Comparison of ENCODE assay signal across 8 cellular contexts in the genomic region with DNA sequence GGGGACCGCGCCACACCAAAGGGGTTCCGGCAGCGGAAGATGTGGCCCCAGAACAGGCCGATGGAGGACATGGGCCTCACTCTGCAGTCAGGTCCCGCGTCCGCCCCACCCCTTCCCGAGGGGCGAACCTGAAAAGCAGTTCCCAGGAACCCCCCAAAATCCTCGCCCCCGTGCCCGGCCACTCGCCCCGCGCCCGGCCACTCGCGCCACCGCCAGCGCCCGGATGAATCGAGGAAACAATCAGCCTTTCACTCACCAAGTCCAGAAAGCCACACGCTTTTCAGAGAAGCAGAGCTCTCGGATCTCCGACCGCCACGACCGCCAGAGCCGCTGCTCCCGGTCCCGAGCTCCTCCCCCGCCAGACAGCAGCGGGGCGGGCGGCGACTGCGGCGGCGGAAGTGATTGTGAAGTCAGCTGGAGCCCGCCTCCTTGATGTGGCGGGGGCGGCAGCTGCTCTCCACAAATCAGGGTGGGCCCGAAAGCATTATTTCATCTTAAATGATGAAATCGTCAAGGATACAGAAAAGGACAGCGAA. TPM values are rescaled to one million over a fixed set of nuclear protein-coding genes. Genes with fewer than 3 reads are reported as not detected.
A peak's percentile ranks its signal among the peaks of the same experiment; 100 is the strongest.
DNase-seq lines count a peak whose midpoint lies in the region; ATAC-seq and TF ChIP-seq lines count a peak whose summit lies in the region.

A gene with protein sequence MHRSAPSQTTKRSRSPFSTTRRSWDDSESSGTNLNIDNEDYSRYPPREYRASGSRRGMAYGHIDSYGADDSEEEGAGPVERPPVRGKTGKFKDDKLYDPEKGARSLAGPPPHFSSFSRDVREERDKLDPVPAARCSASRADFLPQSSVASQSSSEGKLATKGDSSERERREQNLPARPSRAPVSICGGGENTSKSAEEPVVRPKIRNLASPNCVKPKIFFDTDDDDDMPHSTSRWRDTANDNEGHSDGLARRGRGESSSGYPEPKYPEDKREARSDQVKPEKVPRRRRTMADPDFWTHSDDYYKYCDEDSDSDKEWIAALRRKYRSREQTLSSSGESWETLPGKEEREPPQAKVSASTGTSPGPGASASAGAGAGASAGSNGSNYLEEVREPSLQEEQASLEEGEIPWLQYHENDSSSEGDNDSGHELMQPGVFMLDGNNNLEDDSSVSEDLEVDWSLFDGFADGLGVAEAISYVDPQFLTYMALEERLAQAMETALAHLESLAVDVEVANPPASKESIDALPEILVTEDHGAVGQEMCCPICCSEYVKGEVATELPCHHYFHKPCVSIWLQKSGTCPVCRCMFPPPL (minus strand): TSS at position 338 of the 536 bp plus-strand sequence. CDS start 2,380 bp downstream, outside the sequence.

- H3K4me3 ChIP-seq in SJSA1 (peak within 1 kb of the TSS; percentile 70), gastroesophageal sphincter (peak within 1 kb of the TSS; percentile 75 to 94), neutrophil (ENCODE audit: low read depth in 1 of 2, low read length in 1 of 2) (peak within 1 kb of the TSS; percentile 46 to 53)

- H3K9me3 Mint-ChIP-seq in activated naive CD4-positive, alpha-beta T cell treated with anti-CD3 and anti-CD28 coated beads, Interleukin-2, amount 10 ng/mL, durations not matched to agents 7 days and 5 days = no peaks in the 10 kb centered on the region

- CTCF ChIA-PET in activated naive CD4-positive, alpha-beta T cell treated with anti-CD3 and anti-CD28 coated beads, Interleukin-2, amount 10 ng/mL, durations not matched to agents 7 days and 5 days (lab: Charles Lee) = interaction anchor here (1.3 kb wide), 1 partner anchor 336 kb away, joined by 3 read pairs; a partner anchor contains a TSS

- DNase-seq in DMS79 treated with DMSO at 0.1 percent for 48 hours (lab: John Stamatoyannopoulos, UW) (peak; percentile 60), LHCN-M2 (ENCODE audit: low read depth) (peak; percentile 48), SJSA1 (ENCODE audit: low read depth in 1 of 2, low spot score in 2 of 2) (peak; percentile 60 to 66)
- DNase-seq in activated naive CD4-positive, alpha-beta T cell treated with anti-CD3 and anti-CD28 coated beads, Interleukin-2, amount 10 ng/mL, durations not matched to agents 7 days and 5 days = peak; percentile 75

- H3K27me3 ChIP-seq in SJSA1 (replicated peaks) (no peaks in the 10 kb centered on the region), gastroesophageal sphincter (no peaks in the 10 kb centered on the region), neutrophil (peaks cover 22% of the 10 kb centered on the region)

- TF ChIP-seq POLR2A in gastroesophageal sphincter (IDR thresholded peaks at IDR 0.05) = peak; percentile 46 to 48

- peaks cover 28% of the 10 kb centered on the region for H3K36me3 Mint-ChIP-seq in activated naive CD4-positive, alpha-beta T cell treated with anti-CD3 and anti-CD28 coated beads, Interleukin-2, amount 10 ng/mL, durations not matched to agents 7 days and 5 days

- H3K9me3 ChIP-seq in SJSA1 (replicated peaks) (no peaks in the 10 kb centered on the region), gastroesophageal sphincter (no peaks in the 10 kb centered on the region), neutrophil (no peaks in the 10 kb centered on the region)

- 0 to 24% methylated on average over 2 to 3 of the region's 46 CpGs for WGBS in gastroesophageal sphincter (ENCODE audit: low coverage in 1 of 2), 2 donors

- H3K27ac ChIP-seq in SJSA1 (peak within 1 kb of the TSS; percentile 32; the same call in 1 of the 2 replicates), gastroesophageal sphincter (peak within 1 kb of the TSS; percentile 71 to 89 (median 84)), neutrophil (no peak within 1 kb of the TSS)

- H3K4me1 Mint-ChIP-seq in activated naive CD4-positive, alpha-beta T cell treated with anti-CD3 and anti-CD28 coated beads, Interleukin-2, amount 10 ng/mL, durations not matched to agents 7 days and 5 days = peaks cover 32% of the 10 kb centered on the region

- TF ChIP-seq CTCF in gastroesophageal sphincter (IDR thresholded peaks at IDR 0.05) = peak in 1 of 4 experiments; percentile 9
- TF ChIP-seq CTCF in neutrophil (IDR thresholded peaks at IDR 0.05) = no peak
- no peak for TF ChIP-seq CTCF in subcutaneous adipose tissue (IDR thresholded peaks at IDR 0.05; ENCODE audit: low read depth)

- H3K4me3 Mint-ChIP-seq in activated naive CD4-positive, alpha-beta T cell treated with anti-CD3 and anti-CD28 coated beads, Interleukin-2, amount 10 ng/mL, durations not matched to agents 7 days and 5 days = peak within 1 kb of the TSS; percentile 83

- peak; percentile 88 for ATAC-seq in GM21737 (IDR thresholded peaks at IDR 0.05; ENCODE audit: unreplicated experiment)
- ATAC-seq in gastroesophageal sphincter = peak; percentile 96

- H3K36me3 ChIP-seq in SJSA1 = peaks cover 11% of the 10 kb centered on the region; the same call in 1 of the 2 replicates
- H3K36me3 ChIP-seq in gastroesophageal sphincter = peaks cover 0 to 20% of the 10 kb centered on the region in 2 donors
- H3K36me3 ChIP-seq in neutrophil = no peaks in the 10 kb centered on the region

- H3K27ac Mint-ChIP-seq in activated naive CD4-positive, alpha-beta T cell treated with anti-CD3 and anti-CD28 coated beads, Interleukin-2, amount 10 ng/mL, durations not matched to agents 7 days and 5 days = peak within 1 kb of the TSS; percentile 83

- H3K27me3 Mint-ChIP-seq in activated naive CD4-positive, alpha-beta T cell treated with anti-CD3 and anti-CD28 coated beads, Interleukin-2, amount 10 ng/mL, durations not matched to agents 7 days and 5 days = peaks cover 8% of the 10 kb centered on the region

- H3K4me1 ChIP-seq in SJSA1 (replicated peaks) (no peaks in the 10 kb centered on the region), gastroesophageal sphincter (peaks cover 0 to 15% (median 0%) of the 10 kb centered on the region in 3 donors), neutrophil (ENCODE audit: control insufficient read depth in 1 of 2, insufficient read depth in 1 of 2, low read depth in 1 of 2, low read length in 1 of 2) (peaks cover 0 to 4% of the 10 kb centered on the region in 2 experiments)

- TF ChIP-seq EP300 in gastroesophageal sphincter (IDR thresholded peaks at IDR 0.05) = no peak

RNA-seq across cellular contexts. Expression of the gene that starts here (rescaled TPM):
- 15.2 and 21.0 TPM in 2 replicates for total RNA-seq in LHCN-M2 (2014; rRNA removed)
- 19.8 TPM for polyA plus RNA-seq in LHCN-M2 (2012)
- 30.2 and 38.3 TPM in 2 replicates for total RNA-seq in SJSA1 (2014; rRNA removed; shearing (Covaris generic))
- total RNA-seq in gastroesophageal sphincter = 10 to 100 TPM; 23.3 to 27.0 (median 24.8) TPM
- 10 to 100 TPM; 37.2 to 62.8 (median 48.3) TPM for total RNA-seq in subcutaneous adipose tissue
